11 cellular contexts compared by ENCODE assay signal in genomic region chr2:236178921-236179652, GRCh38. TPM values are rescaled to one million over a fixed set of nuclear protein-coding genes. Genes with fewer than 3 reads are reported as not detected.
DNase-seq lines count a peak whose midpoint lies in the region; ATAC-seq and TF ChIP-seq lines count a peak whose summit lies in the region.
"Had no signal": no experiment of that assay in that cellular context is flagged by ENCODE, and none has a peak within 500 bp of the region (broad histone marks: within the 10 kb centered on the region; RNA-seq: fewer than 3 reads in every experiment).

No MANE protein-coding gene starts in this region.

- H4K20me1 ChIP-seq in mammary epithelial cell (ENCODE audit: insufficient read depth, low read length), result no peaks in the 10 kb centered on the region

- CTCF ChIA-PET in mammary epithelial cell (lab: Charles Lee; ENCODE audit: low non-redundant PET), result interaction anchor here (0.6 to 1.0 kb wide), 2 partner anchors 400 to 433 kb away, joined by 4 to 11 read pairs; no protein-coding TSS in a partner anchor

- H3K56ac ChIP-seq in mesendoderm (ENCODE audit: low read length), result peak overlapping the region; percentile 34

- intact Hi-C loops in mammary epithelial cell (cut with micrococcal nuclease), result loop anchor here (5.0 to 10.0 kb wide), 2 partner anchors 137 to 244 kb away; no protein-coding TSS in a partner anchor

- dilution Hi-C loops in mammary epithelial cell (cut with HindIII; ENCODE audit: low sequenced_read_pairs), result loop anchor here (10.0 to 25.0 kb wide), 2 partner anchors 64 to 392 kb away; no protein-coding TSS in a partner anchor

- in situ Hi-C loops in HAP-1 (cut with MboI; ENCODE audit: low sequenced_read_pairs) (no loop called here), mammary epithelial cell (cut with MboI; ENCODE audit: low sequenced_read_pairs in 2 of 2) (no loop called here)

- H3K4me2 ChIP-seq in mammary epithelial cell (ENCODE audit: insufficient read depth, low read depth, low read length), result peak overlapping the region; percentile 96
- H3K4me2 ChIP-seq in mesendoderm (ENCODE audit: low read length), result no peak overlapping the region

- DNase-seq in BE2C, result no peak
- no peak for DNase-seq in HAP-1 (ENCODE audit: low spot score in 2 of 2)
- no peak for DNase-seq in mammary epithelial cell
- peak; percentile 48 for DNase-seq in mesendoderm
- DNase-seq in NCI-H2107 treated with DMSO at 0.1 percent for 48 hours (lab: John Stamatoyannopoulos, UW; ENCODE audit: unreplicated experiment), result no peak
- no peak for DNase-seq in NCI-H2029 treated with DMSO at 0.1 percent for 48 hours (lab: John Stamatoyannopoulos, UW)
- DNase-seq: foreskin melanocyte, SHP77 treated with DMSO at 0.1 percent for 48 hours had no signal

- H2AFZ ChIP-seq in mammary epithelial cell (ENCODE audit: low read depth, low read length), result peak overlapping the region; percentile 63

- BruUV-seq in mammary epithelial cell (replicated peaks; lab: Mats Ljungman, UMichigan), result no TSS peak

- H3K27ac ChIP-seq in mammary epithelial cell (ENCODE audit: insufficient read depth, low read depth, low read length) (no peak overlapping the region), mesendoderm (ENCODE audit: low read depth, low read length) (no peak overlapping the region)

- peak overlapping the region; percentile 6 for H3K4ac ChIP-seq in mesendoderm (ENCODE audit: low read depth, low read length)

- no peak overlapping the region for H4K8ac ChIP-seq in mesendoderm (ENCODE audit: low read depth, low read length)

- peak overlapping the region; percentile 63 for H3K4me3 ChIP-seq in BE2C (ENCODE audit: low read depth, low read length)
- peak overlapping the region; percentile 16 for H3K4me3 ChIP-seq in HAP-1
- H3K4me3 ChIP-seq in mammary epithelial cell (replicated peaks in 1 of 3; ENCODE audit: insufficient read depth in 1 of 3, low read depth in 2 of 3, low read length in 3 of 3), result peak overlapping the region in 2 of 3 experiments; percentile 12 to 44
- H3K4me3 ChIP-seq in mesendoderm (ENCODE audit: low read length), result no peak overlapping the region

- no peak overlapping the region for H2BK5ac ChIP-seq in mesendoderm (ENCODE audit: low read length)

- no peaks in the 10 kb centered on the region for H3K79me1 ChIP-seq in mesendoderm (ENCODE audit: low read length)

- H3K9me3 ChIP-seq in BE2C (no peaks in the 10 kb centered on the region), HAP-1 (no peaks in the 10 kb centered on the region), mammary epithelial cell (replicated peaks; ENCODE audit: insufficient read depth, low read length) (no peaks in the 10 kb centered on the region)

- no peak overlapping the region for H2AK5ac ChIP-seq in mesendoderm (ENCODE audit: low read length)

- ATAC-seq in HG02970 (IDR thresholded peaks at IDR 0.05; ENCODE audit: low FRiP score, unreplicated experiment) (no peak), HG02571 (IDR thresholded peaks at IDR 0.05; ENCODE audit: unreplicated experiment) (no peak)

- peak overlapping the region; percentile 71 for H3K18ac ChIP-seq in mesendoderm (ENCODE audit: low read length)

- no peak overlapping the region for H3K9ac ChIP-seq in mammary epithelial cell (ENCODE audit: insufficient read depth, low read length)
- no peak overlapping the region for H3K9ac ChIP-seq in mesendoderm (ENCODE audit: low read length)

- no peaks in the 10 kb centered on the region for H3K79me2 ChIP-seq in mammary epithelial cell (ENCODE audit: insufficient read depth, low read length)
- H3K79me2 ChIP-seq in mesendoderm (ENCODE audit: control insufficient read depth, insufficient read depth, low read length), result no peaks in the 10 kb centered on the region

- 17% methylated on average over 23 of the region's 38 CpGs for WGBS in mammary epithelial cell (ENCODE audit: low coverage, missing lambda C conversion rate)
- no CpG with 5 or more reads among the region's 38 CpGs for WGBS in mesendoderm (ENCODE audit: extremely low coverage, insufficient coverage, low lambda C conversion rate)

- no peak overlapping the region for H2BK15ac ChIP-seq in mesendoderm (replicated peaks; ENCODE audit: low read depth)

- H3K4me1 ChIP-seq in BE2C, result peaks cover 4% of the 10 kb centered on the region; the same call in 1 of the 2 replicates
- H3K4me1 ChIP-seq in HAP-1, result peaks cover 24% of the 10 kb centered on the region
- peaks cover 25% of the 10 kb centered on the region for H3K4me1 ChIP-seq in mammary epithelial cell (ENCODE audit: insufficient read depth, low read length)
- H3K4me1 ChIP-seq in mesendoderm (ENCODE audit: control insufficient read depth, low read depth, low read length), result peaks cover 2% of the 10 kb centered on the region

- H3K23ac ChIP-seq in mesendoderm (ENCODE audit: low read length), result no peak overlapping the region

- H2BK120ac ChIP-seq in mesendoderm (ENCODE audit: low read depth, low read length), result no peak overlapping the region

- no peaks in the 10 kb centered on the region for H3K36me3 ChIP-seq in BE2C
- no peaks in the 10 kb centered on the region for H3K36me3 ChIP-seq in HAP-1 (replicated peaks)
- no peaks in the 10 kb centered on the region for H3K36me3 ChIP-seq in mammary epithelial cell (ENCODE audit: insufficient read depth, low read length)
- H3K36me3 ChIP-seq in mesendoderm (ENCODE audit: control insufficient read depth, insufficient read depth, low read length), result no peaks in the 10 kb centered on the region

- peaks cover 79% of the 10 kb centered on the region for H3K27me3 ChIP-seq in BE2C
- H3K27me3 ChIP-seq in HAP-1 (ENCODE audit: low read depth), result peaks cover 11% of the 10 kb centered on the region
- H3K27me3 ChIP-seq in mammary epithelial cell (ENCODE audit: insufficient read depth, low read length), result peaks cover under 1% of the 10 kb centered on the region
- peaks cover 27% of the 10 kb centered on the region for H3K27me3 ChIP-seq in mesendoderm (ENCODE audit: insufficient read depth, low read length, poor library complexity)

- TF ChIP-seq CTCF in BE2C (IDR thresholded peaks at IDR 0.05; ENCODE audit: low read depth, low read length) (no peak), mammary epithelial cell (conservative IDR thresholded peaks at IDR 0.05 in 1 of 2, IDR thresholded peaks at IDR 0.05 in 1 of 2; ENCODE audit: extremely low read depth in 1 of 2, insufficient read depth in 1 of 2, low read depth in 1 of 2, low read length in 2 of 2) (no peak)

- H4K5ac ChIP-seq in mesendoderm (ENCODE audit: low read length), result no peak overlapping the region

RNA-seq across cellular contexts. Expression of gene GBX2, which starts 10.9 kb away (rescaled TPM):
- polyA plus RNA-seq in BE2C (2012; ENCODE audit: insufficient read depth, insufficient read length, low read depth), result not detected
- total RNA-seq in mammary epithelial cell, result under 1 TPM; 0.17 to 0.38 TPM
- not detected for polyA plus RNA-seq in mammary epithelial cell
- not detected for polyA minus RNA-seq in mammary epithelial cell
- 1.2 TPM for polyA plus RNA-seq in mesendoderm (2013, experiment 1 of 2)
- polyA plus RNA-seq in mesendoderm (2013, experiment 2 of 2), result 1.3 TPM
- total RNA-seq: activated T-helper 1 cell treated with anti-CD3 and anti-CD28 coated beads, Interleukin-12 subunit alpha, Interleukin-12 subunit beta, Interleukin-2, Interleukin-4 antibody, amounts not matched to agents 30 ng/mL and 10 ng/mL and 1 ng/mL, durations not matched to agents 14 hours and 24 hours and 36 hours had no signal
